ENCODE assay signal across 8 cellular contexts in the genomic region with DNA sequence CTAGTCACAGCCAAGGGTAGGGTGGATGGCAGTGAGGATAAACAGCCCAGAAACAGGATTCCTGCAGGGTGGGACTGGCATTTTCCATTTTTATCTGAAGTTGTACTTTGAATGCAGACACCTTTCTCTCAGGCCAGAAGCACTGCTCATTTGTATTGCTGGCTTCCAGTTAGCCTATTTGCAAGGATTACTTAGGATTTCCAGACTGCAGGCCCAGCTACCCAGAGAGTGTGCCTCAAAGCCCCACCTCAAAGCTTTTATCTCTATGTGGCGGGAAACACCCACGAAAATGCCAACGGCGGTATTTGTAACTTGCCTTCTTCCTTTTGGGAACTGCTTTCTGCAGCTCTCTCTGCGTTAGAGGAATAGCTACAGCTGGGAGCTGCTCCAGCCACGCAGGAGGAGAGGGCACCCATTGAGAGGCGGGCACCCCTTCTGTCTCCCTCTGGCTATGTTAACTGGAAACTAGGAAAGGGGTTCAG.
DNase-seq lines count a peak whose midpoint lies in the region; ATAC-seq and TF ChIP-seq lines count a peak whose summit lies in the region.

No MANE protein-coding gene starts in this region.

- DNase-seq in CD4-positive, CD25-positive, alpha-beta regulatory T cell = peak in 1 of 3 donors; percentile 58
- peak; percentile 54 for DNase-seq in activated CD8-positive, alpha-beta memory T cell treated with anti-CD3 and anti-CD28 coated beads, Interleukin-2, amount 10 ng/mL, durations not matched to agents 7 days and 5 days
- DNase-seq in foreskin fibroblast (peak in 1 of 2 donors; percentile 53), ovary (peak in 4 of 5 donors; percentile 27 to 47 (median 42)), NCI-H2107 (lab: John Stamatoyannopoulos, UW) (no peak), NCI-H1048 (lab: John Stamatoyannopoulos, UW) (no peak)
- no peak for DNase-seq in effector CD4-positive, alpha-beta T cell

- CTCF ChIA-PET in activated CD8-positive, alpha-beta memory T cell treated with anti-CD3 and anti-CD28 coated beads, Interleukin-2, amount 10 ng/mL, durations not matched to agents 7 days and 5 days (lab: Charles Lee) = interaction anchor here (0.6 to 5.0 kb wide), 26 partner anchors 8 to 589 kb away, joined by 3 to 61 read pairs (median 5); a partner anchor contains a TSS

- H3K4me3 ChIP-seq in CD4-positive, CD25-positive, alpha-beta regulatory T cell (ENCODE audit: low read depth, low read length) = peak overlapping the region; percentile 94
- H3K4me3 ChIP-seq in HUES48 (ENCODE audit: low read depth, low read length) (peak overlapping the region; percentile 55), foreskin fibroblast (ENCODE audit: low read depth in 1 of 2, low read length in 2 of 2) (peak overlapping the region; percentile 69), ovary (peak overlapping the region; percentile 44)

- 5 to 7% (median 6%) methylated on average over 7 of the region's 7 CpGs for WGBS in ovary, 3 donors

- H3K4me1 Mint-ChIP-seq in CD4-positive, CD25-positive, alpha-beta regulatory T cell = peaks cover 16 to 71% (median 44%) of the 10 kb centered on the region in 4 donors
- H3K4me1 Mint-ChIP-seq in activated CD8-positive, alpha-beta memory T cell treated with anti-CD3 and anti-CD28 coated beads, Interleukin-2, amount 10 ng/mL, durations not matched to agents 7 days and 5 days = peaks cover 35% of the 10 kb centered on the region

- TF ChIP-seq EP300 in ovary (IDR thresholded peaks at IDR 0.05) = no peak

- peak overlapping the region; percentile 94 to 99 (median 97) for H3K4me3 Mint-ChIP-seq in CD4-positive, CD25-positive, alpha-beta regulatory T cell
- H3K4me3 Mint-ChIP-seq in activated CD8-positive, alpha-beta memory T cell treated with anti-CD3 and anti-CD28 coated beads, Interleukin-2, amount 10 ng/mL, durations not matched to agents 7 days and 5 days = peak overlapping the region; percentile 82

- H3K27ac Mint-ChIP-seq in CD4-positive, CD25-positive, alpha-beta regulatory T cell = peak overlapping the region; percentile 98 to 100 (median 99)
- peak overlapping the region; percentile 94 for H3K27ac Mint-ChIP-seq in activated CD8-positive, alpha-beta memory T cell treated with anti-CD3 and anti-CD28 coated beads, Interleukin-2, amount 10 ng/mL, durations not matched to agents 7 days and 5 days

- peaks cover 5% of the 10 kb centered on the region for H3K27me3 Mint-ChIP-seq in CD4-positive, CD25-positive, alpha-beta regulatory T cell
- no peaks in the 10 kb centered on the region for H3K27me3 Mint-ChIP-seq in activated CD8-positive, alpha-beta memory T cell treated with anti-CD3 and anti-CD28 coated beads, Interleukin-2, amount 10 ng/mL, durations not matched to agents 7 days and 5 days

- H3K9ac ChIP-seq in HUES48 (ENCODE audit: low read depth, low read length) = peak overlapping the region; percentile 55; the same call in 1 of the 2 replicates

- H3K36me3 Mint-ChIP-seq in CD4-positive, CD25-positive, alpha-beta regulatory T cell = peaks cover 15% of the 10 kb centered on the region
- peaks cover 19% of the 10 kb centered on the region for H3K36me3 Mint-ChIP-seq in activated CD8-positive, alpha-beta memory T cell treated with anti-CD3 and anti-CD28 coated beads, Interleukin-2, amount 10 ng/mL, durations not matched to agents 7 days and 5 days

- peak overlapping the region; percentile 98 for H3K27ac ChIP-seq in CD4-positive, CD25-positive, alpha-beta regulatory T cell (ENCODE audit: insufficient read depth, low read length, poor library complexity, severe bottlenecking)
- peak overlapping the region; percentile 97 for H3K27ac ChIP-seq in HUES48 (ENCODE audit: low read depth, low read length)
- H3K27ac ChIP-seq in ovary = peak overlapping the region; percentile 85 to 86

- no peaks in the 10 kb centered on the region for H3K27me3 ChIP-seq in CD4-positive, CD25-positive, alpha-beta regulatory T cell (ENCODE audit: control insufficient read depth, insufficient read depth, low read length)
- peaks cover 22% of the 10 kb centered on the region for H3K27me3 ChIP-seq in HUES48 (ENCODE audit: control insufficient read depth, insufficient read depth, low read length)
- no peaks in the 10 kb centered on the region for H3K27me3 ChIP-seq in ovary

- TF ChIP-seq CTCF in foreskin fibroblast (IDR thresholded peaks at IDR 0.05; ENCODE audit: low read depth, low read length) = no peak
- no peak for TF ChIP-seq CTCF in ovary (IDR thresholded peaks at IDR 0.05)

- H3K36me3 ChIP-seq in CD4-positive, CD25-positive, alpha-beta regulatory T cell (ENCODE audit: control insufficient read depth, insufficient read depth, low read length) = peaks cover 4% of the 10 kb centered on the region
- H3K36me3 ChIP-seq in HUES48 (ENCODE audit: control insufficient read depth, insufficient read depth, low read length) (no peaks in the 10 kb centered on the region), ovary (no peaks in the 10 kb centered on the region)

- TF ChIP-seq POLR2A in ovary (IDR thresholded peaks at IDR 0.05) = no peak

- no peaks in the 10 kb centered on the region for H3K9me3 Mint-ChIP-seq in CD4-positive, CD25-positive, alpha-beta regulatory T cell
- no peaks in the 10 kb centered on the region for H3K9me3 Mint-ChIP-seq in activated CD8-positive, alpha-beta memory T cell treated with anti-CD3 and anti-CD28 coated beads, Interleukin-2, amount 10 ng/mL, durations not matched to agents 7 days and 5 days (ENCODE audit: low read depth)

- intact Hi-C loops in ovary (cut with DNase I) = loop anchor here (1.0 to 10.0 kb wide), 8 partner anchors 58 to 348 kb away; a partner anchor contains a TSS

- no peak for ATAC-seq in CD4-positive, CD25-positive, alpha-beta regulatory T cell (ENCODE audit: low read depth in 2 of 2)
- no peak for ATAC-seq in activated CD8-positive, alpha-beta memory T cell treated with anti-CD3 and anti-CD28 coated beads, Interleukin-2, amount 10 ng/mL, durations not matched to agents 7 days and 5 days

- H3K4me1 ChIP-seq in CD4-positive, CD25-positive, alpha-beta regulatory T cell (ENCODE audit: control insufficient read depth, insufficient read depth, low read length, poor library complexity, severe bottlenecking) = peaks cover 57% of the 10 kb centered on the region
- H3K4me1 ChIP-seq in HUES48 (ENCODE audit: control insufficient read depth, insufficient read depth, low read length) = peaks cover 41% of the 10 kb centered on the region
- H3K4me1 ChIP-seq in ovary (ENCODE audit: insufficient read depth) = peaks cover 14% of the 10 kb centered on the region

- H3K9me3 ChIP-seq in CD4-positive, CD25-positive, alpha-beta regulatory T cell (ENCODE audit: control insufficient read depth in 2 of 2, low read length in 2 of 2) = no peaks in the 10 kb centered on the region
- H3K9me3 ChIP-seq in HUES48 (ENCODE audit: control insufficient read depth, insufficient read depth, low read length) (no peaks in the 10 kb centered on the region), ovary (no peaks in the 10 kb centered on the region)

Comparison
In these comparisons a context has a peak if more than half of its experiments do, and no peak if none do; other contexts are left out.
1. DNase-seq: peak in activated CD8-positive, alpha-beta memory T cell treated with anti-CD3 and anti-CD28 coated beads, Interleukin-2, amount 10 ng/mL, durations not matched to agents 7 days and 5 days (single experiment) and ovary (4 of 5); none in effector CD4-positive, alpha-beta T cell (single experiment), NCI-H2107 (single experiment) and NCI-H1048 (single experiment).
2. H3K4me3 ChIP-seq: peak in every context shown above with its lines; median percentile 94 in CD4-positive, CD25-positive, alpha-beta regulatory T cell; 69 in foreskin fibroblast; 55 in HUES48; 44 in ovary.
3. Peak in every context shown above with its lines, with median percentiles within 50 percentile points of each other: H3K27ac ChIP-seq.